Comparison of ENCODE assay signal across 18 cellular contexts in genomic region chr13:50392977-50393376, GRCh38.
"Had no signal": no experiment of that assay in that cellular context is flagged by ENCODE, and none has a peak within 500 bp of the region (broad histone marks: within the 10 kb centered on the region; RNA-seq: fewer than 3 reads in every experiment).

No MANE protein-coding gene starts in this region.

- DNase-seq: activated CD4-positive, alpha-beta T cell treated with anti-CD3 and anti-CD28 coated beads, Interleukin-2, amount 50 U/mL, for 4 hours; activated gamma-delta T cell treated with Interleukin-2 at 50 U/mL for 16 hours; adrenal gland; effector memory CD4-positive, alpha-beta T cell; foreskin melanocyte; kidney; left ventricle myocardium superior; mucosa of descending colon; naive B cell; ovary; stimulated activated CD4-positive, alpha-beta T cell treated with anti-CD3 and anti-CD28 coated beads, Interleukin-4, amount 100 ng/mL, for 1 hour; stomach; SW 1271; trophoblast cell had no signal

- H3K4me1 Mint-ChIP-seq: naive B cell had no signal

- H3K27me3 ChIP-seq: adrenal gland, heart left ventricle, ovary, stomach had no signal

- H3K4me1 ChIP-seq: adrenal gland, stomach had no signal

- H3K9me3 Mint-ChIP-seq: activated naive CD4-positive, alpha-beta T cell treated with anti-CD3 and anti-CD28 coated beads, Interleukin-2, amount 50 U/mL, for 72 hours; dendritic cell treated with granulocyte-macrophage colony-stimulating factor and Interleukin-4, amounts not matched to agents 40 ng/mL and 50 ng/mL, for 4 days; naive B cell had no signal

- H3K36me3 ChIP-seq: adrenal gland, heart left ventricle, ovary, stomach had no signal

- H3K4me3 Mint-ChIP-seq: dendritic cell treated with granulocyte-macrophage colony-stimulating factor and Interleukin-4, amounts not matched to agents 40 ng/mL and 50 ng/mL, for 4 days; naive B cell had no signal

- H3K4me3 ChIP-seq: adrenal gland, heart left ventricle, mucosa of descending colon, ovary, skin epidermis, stomach had no signal

- H3K27ac Mint-ChIP-seq: activated naive CD4-positive, alpha-beta T cell treated with anti-CD3 and anti-CD28 coated beads, Interleukin-2, amount 50 U/mL, for 72 hours; dendritic cell treated with granulocyte-macrophage colony-stimulating factor and Interleukin-4, amounts not matched to agents 40 ng/mL and 50 ng/mL, for 4 days; naive B cell had no signal

- H3K27me3 Mint-ChIP-seq: dendritic cell treated with granulocyte-macrophage colony-stimulating factor and Interleukin-4, amounts not matched to agents 40 ng/mL and 50 ng/mL, for 4 days; naive B cell had no signal

- H3K27ac ChIP-seq: adrenal gland, heart left ventricle, ovary, skin epidermis, stomach had no signal

- H3K36me3 Mint-ChIP-seq: activated naive CD4-positive, alpha-beta T cell treated with anti-CD3 and anti-CD28 coated beads, Interleukin-2, amount 50 U/mL, for 72 hours; naive B cell had no signal

- H3K9me3 ChIP-seq: adrenal gland, heart left ventricle, mucosa of descending colon, ovary, stomach had no signal
